ENCODE assay signal across 9 cellular contexts in genomic region chr6:26554669-26555504, GRCh38. TPM values are rescaled to one million over a fixed set of nuclear protein-coding genes. Genes with fewer than 3 reads are reported as not detected.
DNase-seq lines count a peak whose midpoint lies in the region; ATAC-seq and TF ChIP-seq lines count a peak whose summit lies in the region.
"Had no signal": no experiment of that assay in that cellular context is flagged by ENCODE, and none has a peak within 500 bp of the region (broad histone marks: within the 10 kb centered on the region; RNA-seq: fewer than 3 reads in every experiment).

No MANE protein-coding gene starts in this region.

- intact Hi-C loops in Calu3 (cut with micrococcal nuclease; ENCODE audit: unreplicated experiment) (loop anchor here (2.0 to 5.0 kb wide), 2 partner anchors 14 to 213 kb away; no protein-coding TSS in a partner anchor), posterior cingulate gyrus (cut with DNase I) (loop anchor here (10.0 kb wide), 1 partner anchor 240 kb away; no protein-coding TSS in a partner anchor)

- ATAC-seq in HG03135 (IDR thresholded peaks at IDR 0.05; ENCODE audit: unreplicated experiment) (peak; percentile 32), HG02885 (IDR thresholded peaks at IDR 0.05; ENCODE audit: poor library complexity, unreplicated experiment) (no peak), GM18858 (IDR thresholded peaks at IDR 0.05; ENCODE audit: unreplicated experiment) (no peak)

- TF ChIP-seq CTCF in Calu3 (IDR thresholded peaks at IDR 0.05; ENCODE audit: unreplicated experiment) = no peak

- DNase-seq in Calu3 (peak; percentile 72), RKO (ENCODE audit: low spot score) (peak; percentile 81), glomerular visceral epithelial cell (ENCODE audit: extremely low spot score) (peak; percentile 76), posterior cingulate gyrus (peak in 6 of 10 donors; percentile 19 to 86 (median 45))
- DNase-seq in activated effector memory CD4-positive, alpha-beta T cell treated with anti-CD3 and anti-CD28 coated beads, Interleukin-2, amount 50 U/mL, for 16 hours = peak; percentile 78

- no peaks in the 10 kb centered on the region for H3K9me3 Mint-ChIP-seq in Calu3 (ENCODE audit: low read depth, unreplicated experiment)

- CTCF ChIA-PET in Calu3 (lab: Charles Lee) = interaction anchor here (0.7 to 2.3 kb wide), 4 partner anchors 14 to 213 kb away, joined by 3 to 10 read pairs (median 6); partner anchors contain the start of gene ABT1

- H3K36me3 Mint-ChIP-seq in Calu3 (ENCODE audit: insufficient read depth, unreplicated experiment) = peaks cover 23% of the 10 kb centered on the region

- peaks cover 33% of the 10 kb centered on the region for H3K4me1 Mint-ChIP-seq in Calu3 (ENCODE audit: low read depth, unreplicated experiment)

- BruUV-seq in Calu3 (replicated peaks; lab: Mats Ljungman, UMichigan) = no TSS peak

- no peak overlapping the region for H3K27ac Mint-ChIP-seq in Calu3 (ENCODE audit: unreplicated experiment)

- H3K27me3 Mint-ChIP-seq in Calu3 (ENCODE audit: unreplicated experiment) = no peaks in the 10 kb centered on the region

- no peak overlapping the region for H3K4me3 Mint-ChIP-seq in Calu3 (ENCODE audit: low read depth, unreplicated experiment)

RNA-seq across cellular contexts. Expression of gene HMGN4, which starts 16.7 kb away (rescaled TPM):
- 49.7 and 60.0 TPM in 2 replicates for total RNA-seq in Calu3 (2022)

RNA-seq across cellular contexts. Expression of gene ABT1, which starts 41.9 kb away (rescaled TPM):
- 18.8 and 20.9 TPM in 2 replicates for total RNA-seq in Calu3 (2022)

RNA-seq across cellular contexts. Expression of gene BTN1A1, which starts 54.8 kb away (rescaled TPM):
- total RNA-seq in Calu3 (2022) = not detected in 2 replicates
- total RNA-seq: T-helper 1 cell treated with Interleukin-12 subunit alpha and Interleukin-12 subunit beta and Interleukin-4 antibody, amounts not matched to agents 30 ng/mL and 1 ng/mL, for 36 hours had no signal
